ENCODE assay signal across 12 cellular contexts in the genomic region with DNA sequence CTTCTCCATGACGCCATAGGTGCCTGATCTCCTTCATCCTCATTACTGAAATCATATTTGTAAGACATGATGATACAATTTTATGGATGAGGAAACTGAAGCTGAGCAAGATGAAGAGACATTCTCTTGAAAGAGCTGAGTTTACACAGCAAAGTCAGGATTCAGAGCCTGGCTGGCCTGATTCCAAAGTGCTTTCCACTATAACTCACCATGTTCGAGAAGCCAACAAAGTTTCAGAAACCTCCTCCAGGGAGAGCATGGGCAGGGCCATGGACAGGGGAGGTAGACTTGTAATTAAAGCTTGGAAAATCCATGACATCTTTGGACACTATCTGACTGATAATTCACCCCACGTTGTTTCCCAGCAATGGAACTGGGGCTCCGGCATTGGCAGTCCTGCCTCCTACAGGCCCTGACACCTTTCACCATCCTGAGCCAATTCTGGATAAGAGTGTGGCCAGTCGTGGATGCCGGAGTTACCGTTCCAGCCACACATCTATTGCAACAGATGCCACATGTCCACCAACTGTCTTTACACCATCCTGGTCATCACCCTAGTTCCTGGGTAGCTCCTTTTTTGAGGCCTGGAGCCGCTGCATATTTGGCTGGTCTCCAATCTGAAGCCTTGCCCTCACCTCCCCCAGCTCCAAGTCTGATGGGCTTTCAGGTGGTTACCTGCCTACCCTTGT.
"Had no signal": no experiment of that assay in that cellular context is flagged by ENCODE, and none has a peak within 500 bp of the region (broad histone marks: within the 10 kb centered on the region; RNA-seq: fewer than 3 reads in every experiment).

No MANE protein-coding gene starts in this region.

- DNase-seq: activated T-cell treated with anti-CD3 and anti-CD28 coated beads, Interleukin-2, amount 50 U/mL, for 1 hour; amygdala; hypothalamus; immature natural killer cell; left colon; naive thymus-derived CD8-positive, alpha-beta T cell; stimulated activated CD4-positive, alpha-beta T cell treated with anti-CD3 and anti-CD28 coated beads, Interleukin-15, amount 100 ng/mL, for 24 hours; stimulated activated CD4-positive, alpha-beta T cell treated with anti-CD3 and anti-CD28 coated beads, Interleukin-4, amount 100 ng/mL, for 24 hours; stimulated activated naive CD8-positive, alpha-beta T cell treated with anti-CD3 and anti-CD28 coated beads, Interleukin-15, amount 100 ng/mL, for 72 hours had no signal

- H3K27me3 ChIP-seq: breast epithelium, thyroid gland had no signal

- ATAC-seq: activated naive CD4-positive, alpha-beta T cell treated with anti-CD3 and anti-CD28 coated beads, Interleukin-2, amount 50 U/mL, for 72 hours; left colon; naive thymus-derived CD8-positive, alpha-beta T cell; stimulated activated naive CD8-positive, alpha-beta T cell treated with anti-CD3 and anti-CD28 coated beads, Interleukin-15, amount 100 ng/mL, for 72 hours had no signal

- H3K9me3 ChIP-seq: breast epithelium, thyroid gland had no signal

- H3K36me3 ChIP-seq: breast epithelium, thyroid gland had no signal

- H3K27ac ChIP-seq: breast epithelium, thyroid gland had no signal

- H3K4me3 ChIP-seq: breast epithelium, thyroid gland had no signal
